In the genomic region with DNA sequence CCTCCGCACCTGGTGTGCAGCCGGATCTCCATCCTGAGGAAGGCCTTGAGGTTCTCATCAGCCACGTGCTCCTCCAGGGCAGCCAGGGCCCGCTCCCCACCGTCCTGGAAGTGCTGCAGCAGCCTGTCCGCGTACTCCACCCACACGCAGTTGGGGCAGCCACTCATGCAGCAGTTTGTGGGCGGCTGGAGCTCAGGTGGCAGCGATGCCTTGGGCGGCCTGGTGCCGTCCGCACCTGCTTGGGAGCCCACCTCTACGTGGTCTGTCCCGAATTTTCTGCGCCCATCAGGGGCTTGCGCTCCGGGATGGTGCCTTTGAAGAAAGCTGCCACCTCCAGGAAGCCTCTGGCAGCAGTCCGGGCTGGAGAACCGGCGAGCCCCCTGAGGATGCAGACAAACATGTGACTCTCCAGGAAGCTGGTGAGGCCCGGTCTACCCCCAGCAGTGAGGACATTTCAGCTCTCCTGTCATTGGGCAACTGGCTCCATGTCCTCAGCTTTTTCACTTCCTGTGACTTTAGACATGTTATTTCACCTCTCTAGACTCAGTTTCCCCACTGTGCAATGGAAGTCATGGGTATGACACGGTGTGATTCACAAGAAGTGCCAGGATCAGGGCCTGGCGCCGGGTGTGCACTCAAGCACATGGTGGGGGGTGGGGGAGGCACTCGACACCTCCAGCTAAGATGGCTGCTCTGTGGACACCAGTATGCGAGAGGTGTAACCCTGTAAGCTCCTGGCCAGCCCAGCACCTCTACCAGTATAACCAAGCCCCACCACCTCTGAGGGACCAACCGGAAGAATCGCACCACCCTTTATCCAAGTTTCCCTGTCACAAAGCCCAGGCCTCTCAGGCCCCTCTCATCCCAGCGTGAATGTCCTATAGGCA, we compare ENCODE assay signal across 1 cellular context.
TF ChIP-seq lines count a peak whose summit lies in the region.

No MANE protein-coding gene starts in this region.

TF ChIP-seq in K562, 482 proteins besides CTCF, POLR2A, EP300 and RAD21 (continues in another document):
- TF ChIP-seq E2F3 (CRISPR knock-in tag; IDR thresholded peaks at IDR 0.05), result peak; percentile 91
- 0 out of 2 replicates have a peak, but pooled peaks have one; percentile 8 for TF ChIP-seq NFE2L1 (tag; IDR thresholded peaks at IDR 0.05; ENCODE audit: borderline replicate concordance, low read depth)
- no peak for TF ChIP-seq ZNF384 (IDR thresholded peaks at IDR 0.05; ENCODE audit: low read depth, low read length)
- peak; percentile 65 for TF ChIP-seq EGR1 (conservative IDR thresholded peaks at IDR 0.05)
- TF ChIP-seq JUNB (CRISPR knock-in tag; conservative IDR thresholded peaks at IDR 0.05), result no peak
- peak; percentile 74; the same call in 1 of the 2 replicates for TF ChIP-seq PTRF (tag; IDR thresholded peaks at IDR 0.05)
- peak; percentile 40; the same call in 1 of the 2 replicates for TF ChIP-seq TEAD4 (IDR thresholded peaks at IDR 0.05; ENCODE audit: low read length)
- TF ChIP-seq TEAD4 (CRISPR knock-in tag; IDR thresholded peaks at IDR 0.05; ENCODE audit: borderline replicate concordance), result no peak
- peak; percentile 67; the same call in 1 of the 2 replicates for TF ChIP-seq GTF2A2 (tag; IDR thresholded peaks at IDR 0.05)
- TF ChIP-seq BRD9 (IDR thresholded peaks at IDR 0.05; ENCODE audit: low read depth, partially characterized antibody), result peak; percentile 43
- 0 out of 2 replicates have a peak, but pooled peaks have one; percentile 51 for TF ChIP-seq ZNF695 (CRISPR knock-in tag; IDR thresholded peaks at IDR 0.05)
- TF ChIP-seq, protein P1, sequence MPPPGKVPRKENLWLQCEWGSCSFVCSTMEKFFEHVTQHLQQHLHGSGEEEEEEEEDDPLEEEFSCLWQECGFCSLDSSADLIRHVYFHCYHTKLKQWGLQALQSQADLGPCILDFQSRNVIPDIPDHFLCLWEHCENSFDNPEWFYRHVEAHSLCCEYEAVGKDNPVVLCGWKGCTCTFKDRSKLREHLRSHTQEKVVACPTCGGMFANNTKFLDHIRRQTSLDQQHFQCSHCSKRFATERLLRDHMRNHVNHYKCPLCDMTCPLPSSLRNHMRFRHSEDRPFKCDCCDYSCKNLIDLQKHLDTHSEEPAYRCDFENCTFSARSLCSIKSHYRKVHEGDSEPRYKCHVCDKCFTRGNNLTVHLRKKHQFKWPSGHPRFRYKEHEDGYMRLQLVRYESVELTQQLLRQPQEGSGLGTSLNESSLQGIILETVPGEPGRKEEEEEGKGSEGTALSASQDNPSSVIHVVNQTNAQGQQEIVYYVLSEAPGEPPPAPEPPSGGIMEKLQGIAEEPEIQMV (tag; conservative IDR thresholded peaks at IDR 0.05; ENCODE audit: low read depth), result peak; percentile 77; the same call in 1 of the 2 replicates
- no peak for TF ChIP-seq MAFK (IDR thresholded peaks at IDR 0.05; ENCODE audit: low read length)
- no peak for TF ChIP-seq GATA2 (CRISPR knock-in tag; IDR thresholded peaks at IDR 0.05)
- TF ChIP-seq ETV6 (IDR thresholded peaks at IDR 0.05; ENCODE audit: borderline replicate concordance in 1 of 2, low read depth in 2 of 2, low read length in 1 of 2), result no peak
- no peak for TF ChIP-seq ETV6 (CRISPR knock-in tag; IDR thresholded peaks at IDR 0.05; ENCODE audit: borderline replicate concordance)
- TF ChIP-seq, protein P2, sequence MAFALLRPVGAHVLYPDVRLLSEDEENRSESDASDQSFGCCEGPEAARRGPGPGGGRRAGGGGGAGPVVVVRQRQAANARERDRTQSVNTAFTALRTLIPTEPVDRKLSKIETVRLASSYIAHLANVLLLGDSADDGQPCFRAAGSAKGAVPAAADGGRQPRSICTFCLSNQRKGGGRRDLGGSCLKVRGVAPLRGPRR (CRISPR knock-in tag; IDR thresholded peaks at IDR 0.05), result peak; percentile 70; the same call in 1 of the 2 replicates
- peak; percentile 62; the same call in 1 of the 2 replicates for TF ChIP-seq HSF4 (CRISPR knock-in tag; IDR thresholded peaks at IDR 0.05; ENCODE audit: borderline replicate concordance)
- TF ChIP-seq JUN (IDR thresholded peaks at IDR 0.05; ENCODE audit: borderline replicate concordance, low read depth, low read length), result 0 out of 2 replicates have a peak, but pooled peaks have one; percentile 29
- TF ChIP-seq JUN (CRISPR knock-in tag; IDR thresholded peaks at IDR 0.05; ENCODE audit: borderline replicate concordance), result no peak
- no peak for TF ChIP-seq MCM7 (IDR thresholded peaks at IDR 0.05)
- TF ChIP-seq CCAR2 (IDR thresholded peaks at IDR 0.05; ENCODE audit: low read depth, low read length), result no peak
- no peak for TF ChIP-seq KDM5B (IDR thresholded peaks at IDR 0.05; ENCODE audit: insufficient replicate concordance, low read depth, low read length)
- TF ChIP-seq ZNF23 (CRISPR knock-in tag; IDR thresholded peaks at IDR 0.05), result 0 out of 2 replicates have a peak, but pooled peaks have one; percentile 56
- no peak for TF ChIP-seq RHOXF2B (CRISPR knock-in tag; conservative IDR thresholded peaks at IDR 0.05)
- no peak for TF ChIP-seq DPF2 (IDR thresholded peaks at IDR 0.05)
- TF ChIP-seq, protein P3, sequence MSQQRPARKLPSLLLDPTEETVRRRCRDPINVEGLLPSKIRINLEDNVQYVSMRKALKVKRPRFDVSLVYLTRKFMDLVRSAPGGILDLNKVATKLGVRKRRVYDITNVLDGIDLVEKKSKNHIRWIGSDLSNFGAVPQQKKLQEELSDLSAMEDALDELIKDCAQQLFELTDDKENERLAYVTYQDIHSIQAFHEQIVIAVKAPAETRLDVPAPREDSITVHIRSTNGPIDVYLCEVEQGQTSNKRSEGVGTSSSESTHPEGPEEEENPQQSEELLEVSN (IDR thresholded peaks at IDR 0.05; ENCODE audit: borderline replicate concordance in 1 of 2, extremely low read depth in 1 of 2, insufficient read depth in 1 of 2, insufficient read length in 1 of 2, low read depth in 1 of 2, low read length in 1 of 2, poor library complexity in 1 of 2, severe bottlenecking in 1 of 2), result peak; percentile 94 to 95
- no peak for TF ChIP-seq KAT8 (IDR thresholded peaks at IDR 0.05; ENCODE audit: low read depth)
- TF ChIP-seq, protein P4, sequence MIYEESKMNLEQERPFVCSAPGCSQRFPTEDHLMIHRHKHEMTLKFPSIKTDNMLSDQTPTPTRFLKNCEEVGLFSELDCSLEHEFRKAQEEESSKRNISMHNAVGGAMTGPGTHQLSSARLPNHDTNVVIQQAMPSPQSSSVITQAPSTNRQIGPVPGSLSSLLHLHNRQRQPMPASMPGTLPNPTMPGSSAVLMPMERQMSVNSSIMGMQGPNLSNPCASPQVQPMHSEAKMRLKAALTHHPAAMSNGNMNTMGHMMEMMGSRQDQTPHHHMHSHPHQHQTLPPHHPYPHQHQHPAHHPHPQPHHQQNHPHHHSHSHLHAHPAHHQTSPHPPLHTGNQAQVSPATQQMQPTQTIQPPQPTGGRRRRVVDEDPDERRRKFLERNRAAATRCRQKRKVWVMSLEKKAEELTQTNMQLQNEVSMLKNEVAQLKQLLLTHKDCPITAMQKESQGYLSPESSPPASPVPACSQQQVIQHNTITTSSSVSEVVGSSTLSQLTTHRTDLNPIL (CRISPR knock-in tag; IDR thresholded peaks at IDR 0.05), result peak; percentile 41; the same call in 1 of the 2 replicates
- peak; percentile 68 for TF ChIP-seq POLR2G (IDR thresholded peaks at IDR 0.05; ENCODE audit: low read depth, low read length)
- TF ChIP-seq, protein P5, sequence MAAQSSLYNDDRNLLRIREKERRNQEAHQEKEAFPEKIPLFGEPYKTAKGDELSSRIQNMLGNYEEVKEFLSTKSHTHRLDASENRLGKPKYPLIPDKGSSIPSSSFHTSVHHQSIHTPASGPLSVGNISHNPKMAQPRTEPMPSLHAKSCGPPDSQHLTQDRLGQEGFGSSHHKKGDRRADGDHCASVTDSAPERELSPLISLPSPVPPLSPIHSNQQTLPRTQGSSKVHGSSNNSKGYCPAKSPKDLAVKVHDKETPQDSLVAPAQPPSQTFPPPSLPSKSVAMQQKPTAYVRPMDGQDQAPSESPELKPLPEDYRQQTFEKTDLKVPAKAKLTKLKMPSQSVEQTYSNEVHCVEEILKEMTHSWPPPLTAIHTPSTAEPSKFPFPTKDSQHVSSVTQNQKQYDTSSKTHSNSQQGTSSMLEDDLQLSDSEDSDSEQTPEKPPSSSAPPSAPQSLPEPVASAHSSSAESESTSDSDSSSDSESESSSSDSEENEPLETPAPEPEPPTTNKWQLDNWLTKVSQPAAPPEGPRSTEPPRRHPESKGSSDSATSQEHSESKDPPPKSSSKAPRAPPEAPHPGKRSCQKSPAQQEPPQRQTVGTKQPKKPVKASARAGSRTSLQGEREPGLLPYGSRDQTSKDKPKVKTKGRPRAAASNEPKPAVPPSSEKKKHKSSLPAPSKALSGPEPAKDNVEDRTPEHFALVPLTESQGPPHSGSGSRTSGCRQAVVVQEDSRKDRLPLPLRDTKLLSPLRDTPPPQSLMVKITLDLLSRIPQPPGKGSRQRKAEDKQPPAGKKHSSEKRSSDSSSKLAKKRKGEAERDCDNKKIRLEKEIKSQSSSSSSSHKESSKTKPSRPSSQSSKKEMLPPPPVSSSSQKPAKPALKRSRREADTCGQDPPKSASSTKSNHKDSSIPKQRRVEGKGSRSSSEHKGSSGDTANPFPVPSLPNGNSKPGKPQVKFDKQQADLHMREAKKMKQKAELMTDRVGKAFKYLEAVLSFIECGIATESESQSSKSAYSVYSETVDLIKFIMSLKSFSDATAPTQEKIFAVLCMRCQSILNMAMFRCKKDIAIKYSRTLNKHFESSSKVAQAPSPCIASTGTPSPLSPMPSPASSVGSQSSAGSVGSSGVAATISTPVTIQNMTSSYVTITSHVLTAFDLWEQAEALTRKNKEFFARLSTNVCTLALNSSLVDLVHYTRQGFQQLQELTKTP (IDR thresholded peaks at IDR 0.05; ENCODE audit: low read depth in 1 of 2, partially characterized antibody in 2 of 2), result peak; percentile 24 to 29
- no peak for TF ChIP-seq CCNT2 (IDR thresholded peaks at IDR 0.05; ENCODE audit: borderline replicate concordance, extremely low read depth, insufficient read length, low read depth, low read length)
- TF ChIP-seq TAF7 (tag; IDR thresholded peaks at IDR 0.05), result peak; percentile 36; the same call in 1 of the 2 replicates
- TF ChIP-seq NFXL1 (CRISPR knock-in tag; IDR thresholded peaks at IDR 0.05), result peak; percentile 80; the same call in 1 of the 2 replicates
- no peak for TF ChIP-seq TGIF2 (CRISPR knock-in tag; IDR thresholded peaks at IDR 0.05)
- no peak for TF ChIP-seq PHF21A (IDR thresholded peaks at IDR 0.05; ENCODE audit: borderline replicate concordance, low read depth)
- TF ChIP-seq, protein P6, sequence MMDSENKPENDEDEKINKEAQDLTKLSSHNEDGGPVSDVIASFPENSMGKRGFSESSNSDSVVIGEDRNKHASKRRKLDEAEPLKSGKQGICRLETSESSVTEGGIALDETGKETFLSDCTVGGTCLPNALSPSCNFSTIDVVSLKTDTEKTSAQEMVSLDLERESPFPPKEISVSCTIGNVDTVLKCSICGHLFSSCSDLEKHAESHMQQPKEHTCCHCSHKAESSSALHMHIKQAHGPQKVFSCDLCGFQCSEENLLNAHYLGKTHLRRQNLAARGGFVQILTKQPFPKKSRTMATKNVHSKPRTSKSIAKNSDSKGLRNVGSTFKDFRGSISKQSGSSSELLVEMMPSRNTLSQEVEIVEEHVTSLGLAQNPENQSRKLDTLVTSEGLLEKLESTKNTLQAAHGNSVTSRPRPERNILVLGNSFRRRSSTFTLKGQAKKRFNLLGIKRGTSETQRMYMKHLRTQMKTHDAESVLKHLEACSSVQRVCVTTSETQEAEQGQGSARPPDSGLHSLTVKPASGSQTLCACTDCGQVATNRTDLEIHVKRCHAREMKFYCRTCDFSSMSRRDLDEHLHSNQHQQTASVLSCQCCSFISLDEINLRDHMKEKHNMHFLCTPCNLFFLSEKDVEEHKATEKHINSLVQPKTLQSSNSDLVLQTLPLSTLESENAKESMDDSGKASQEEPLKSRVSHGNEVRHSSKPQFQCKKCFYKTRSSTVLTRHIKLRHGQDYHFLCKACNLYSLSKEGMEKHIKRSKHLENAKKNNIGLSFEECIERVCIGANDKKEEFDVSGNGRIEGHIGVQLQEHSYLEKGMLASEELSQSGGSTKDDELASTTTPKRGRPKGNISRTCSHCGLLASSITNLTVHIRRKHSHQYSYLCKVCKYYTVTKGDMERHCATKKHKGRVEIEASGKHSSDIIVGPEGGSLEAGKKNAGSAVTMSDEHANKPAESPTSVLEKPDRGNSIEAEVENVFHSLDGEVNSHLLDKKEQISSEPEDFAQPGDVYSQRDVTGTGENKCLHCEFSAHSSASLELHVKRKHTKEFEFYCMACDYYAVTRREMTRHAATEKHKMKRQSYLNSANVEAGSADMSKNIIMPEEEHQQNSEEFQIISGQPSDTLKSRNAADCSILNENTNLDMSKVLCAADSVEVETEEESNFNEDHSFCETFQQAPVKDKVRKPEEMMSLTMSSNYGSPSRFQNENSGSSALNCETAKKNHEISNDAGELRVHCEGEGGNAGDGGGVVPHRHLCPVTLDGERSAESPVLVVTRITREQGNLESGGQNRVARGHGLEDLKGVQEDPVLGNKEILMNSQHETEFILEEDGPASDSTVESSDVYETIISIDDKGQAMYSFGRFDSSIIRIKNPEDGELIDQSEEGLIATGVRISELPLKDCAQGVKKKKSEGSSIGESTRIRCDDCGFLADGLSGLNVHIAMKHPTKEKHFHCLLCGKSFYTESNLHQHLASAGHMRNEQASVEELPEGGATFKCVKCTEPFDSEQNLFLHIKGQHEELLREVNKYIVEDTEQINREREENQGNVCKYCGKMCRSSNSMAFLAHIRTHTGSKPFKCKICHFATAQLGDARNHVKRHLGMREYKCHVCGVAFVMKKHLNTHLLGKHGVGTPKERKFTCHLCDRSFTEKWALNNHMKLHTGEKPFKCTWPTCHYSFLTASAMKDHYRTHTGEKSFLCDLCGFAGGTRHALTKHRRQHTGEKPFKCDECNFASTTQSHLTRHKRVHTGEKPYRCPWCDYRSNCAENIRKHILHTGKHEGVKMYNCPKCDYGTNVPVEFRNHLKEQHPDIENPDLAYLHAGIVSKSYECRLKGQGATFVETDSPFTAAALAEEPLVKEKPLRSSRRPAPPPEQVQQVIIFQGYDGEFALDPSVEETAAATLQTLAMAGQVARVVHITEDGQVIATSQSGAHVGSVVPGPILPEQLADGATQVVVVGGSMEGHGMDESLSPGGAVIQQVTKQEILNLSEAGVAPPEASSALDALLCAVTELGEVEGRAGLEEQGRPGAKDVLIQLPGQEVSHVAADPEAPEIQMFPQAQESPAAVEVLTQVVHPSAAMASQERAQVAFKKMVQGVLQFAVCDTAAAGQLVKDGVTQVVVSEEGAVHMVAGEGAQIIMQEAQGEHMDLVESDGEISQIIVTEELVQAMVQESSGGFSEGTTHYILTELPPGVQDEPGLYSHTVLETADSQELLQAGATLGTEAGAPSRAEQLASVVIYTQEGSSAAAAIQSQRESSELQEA (IDR thresholded peaks at IDR 0.05; ENCODE audit: low read depth), result no peak
- TF ChIP-seq ZNF589 (CRISPR knock-in tag; IDR thresholded peaks at IDR 0.05; ENCODE audit: low read depth), result 0 out of 2 replicates have a peak, but pooled peaks have one; percentile 75
- peak; percentile 91 for TF ChIP-seq SMAD4 (CRISPR knock-in tag; conservative IDR thresholded peaks at IDR 0.05)
- TF ChIP-seq ZFX (CRISPR knock-in tag; IDR thresholded peaks at IDR 0.05), result peak; percentile 63; the same call in 1 of the 2 replicates
- TF ChIP-seq ZNF431 (CRISPR knock-in tag; IDR thresholded peaks at IDR 0.05), result 0 out of 2 replicates have a peak, but pooled peaks have one; percentile 25
- TF ChIP-seq BCL6 (CRISPR knock-in tag; IDR thresholded peaks at IDR 0.05), result 0 out of 2 replicates have a peak, but pooled peaks have one; percentile 47
